Comparison of ENCODE assay signal across 21 cellular contexts in genomic region chr2:206088248-206088647, GRCh38. TPM values are rescaled to one million over a fixed set of nuclear protein-coding genes. Genes with fewer than 3 reads are reported as not detected.
DNase-seq lines count a peak whose midpoint lies in the region; ATAC-seq and TF ChIP-seq lines count a peak whose summit lies in the region.
"Had no signal": no experiment of that assay in that cellular context is flagged by ENCODE, and none has a peak within 500 bp of the region (broad histone marks: within the 10 kb centered on the region; RNA-seq: fewer than 3 reads in every experiment).

No MANE protein-coding gene starts in this region.

- H3K27me3 Mint-ChIP-seq in natural killer cell (ENCODE audit: low read depth in 2 of 2) = no peaks in the 10 kb centered on the region
- H3K27me3 Mint-ChIP-seq in natural killer cell treated with Interleukin-12 subunit alpha and Interleukin-12 subunit beta and Interleukin-15 and Interleukin-18, amount 100 ng/mL, for 72 hours = no peaks in the 10 kb centered on the region
- no peaks in the 10 kb centered on the region for H3K27me3 Mint-ChIP-seq in T-cell
- peaks cover 7% of the 10 kb centered on the region for H3K27me3 Mint-ChIP-seq in glutamatergic neuron (ENCODE audit: unreplicated experiment)
- H3K27me3 Mint-ChIP-seq: activated CD4-positive, alpha-beta T cell treated with anti-CD3 and anti-CD28 coated beads, Interleukin-2, amount 10 ng/mL, durations not matched to agents 7 days and 5 days; stimulated activated naive CD8-positive, alpha-beta T cell treated with anti-CD3 and anti-CD28 coated beads, Interleukin-15, amount 100 ng/mL, for 72 hours had no signal

- DNase-seq in natural killer cell = no peak
- no peak for DNase-seq in natural killer cell treated with Interleukin-12 subunit alpha and Interleukin-12 subunit beta and Interleukin-15 and Interleukin-18, amount 100 ng/mL, for 72 hours (ENCODE audit: low spot score)
- DNase-seq in T-cell = no peak
- DNase-seq in glutamatergic neuron = no peak
- DNase-seq in GM19240 (ENCODE audit: insufficient read length, low spot score) = no peak
- DNase-seq in testis = no peak
- DNase-seq in SW480 (ENCODE audit: low spot score) = no peak
- DNase-seq: activated CD4-positive, alpha-beta T cell treated with anti-CD3 and anti-CD28 coated beads, Interleukin-2, amount 10 ng/mL, durations not matched to agents 7 days and 5 days; activated naive CD4-positive, alpha-beta T cell treated with Interleukin-2 at 50 U/mL for 16 hours; Calu3; foreskin keratinocyte; NCI-H1694; NCI-H345; NK-92 treated with Interleukin-12 subunit alpha and Interleukin-12 subunit beta, amount 100 ng/mL, for 24 hours; occipital lobe; SK-N-SH; stimulated activated naive CD8-positive, alpha-beta T cell treated with anti-CD3 and anti-CD28 coated beads, Interleukin-15, amount 100 ng/mL, for 72 hours; upper lobe of left lung had no signal

- H3K4me3 Mint-ChIP-seq in natural killer cell (peak overlapping the region; percentile 56), T-cell (peak overlapping the region in 2 of 3 donors; percentile 43 to 97), glutamatergic neuron (ENCODE audit: unreplicated experiment) (peak overlapping the region; percentile 52)
- H3K4me3 Mint-ChIP-seq in natural killer cell treated with Interleukin-12 subunit alpha and Interleukin-12 subunit beta and Interleukin-15 and Interleukin-18, amount 100 ng/mL, for 72 hours = no peak overlapping the region
- H3K4me3 Mint-ChIP-seq: mesothelial cell of epicardium had no signal

- TF ChIP-seq POLR2A in testis (IDR thresholded peaks at IDR 0.05) = no peak

- H3K4me1 Mint-ChIP-seq in natural killer cell = peaks cover 26 to 33% of the 10 kb centered on the region in 2 donors
- H3K4me1 Mint-ChIP-seq in natural killer cell treated with Interleukin-12 subunit alpha and Interleukin-12 subunit beta and Interleukin-15 and Interleukin-18, amount 100 ng/mL, for 72 hours (ENCODE audit: low read depth in 2 of 2) = peaks cover 20 to 22% of the 10 kb centered on the region in 2 donors
- H3K4me1 Mint-ChIP-seq in T-cell = peaks cover 29 to 40% (median 39%) of the 10 kb centered on the region in 3 donors
- H3K4me1 Mint-ChIP-seq in glutamatergic neuron (ENCODE audit: low read depth, unreplicated experiment) = peaks cover 15% of the 10 kb centered on the region

- CTCF ChIA-PET in T-cell (lab: Charles Lee) = no interaction called here

- ATAC-seq in natural killer cell (no peak), T-cell (replicated peaks in 1 of 4) (no peak), HG02870 (IDR thresholded peaks at IDR 0.05; ENCODE audit: unreplicated experiment) (no peak)
- ATAC-seq in natural killer cell treated with Interleukin-12 subunit alpha and Interleukin-12 subunit beta and Interleukin-15 and Interleukin-18, amount 100 ng/mL, for 72 hours = no peak
- ATAC-seq: foreskin keratinocyte; sciatic nerve; stimulated activated naive CD8-positive, alpha-beta T cell treated with anti-CD3 and anti-CD28 coated beads, Interleukin-15, amount 100 ng/mL, for 72 hours had no signal

- POLR2A ChIA-PET in T-cell (lab: Charles Lee) = no interaction called here

- H3K27ac Mint-ChIP-seq in natural killer cell = peak overlapping the region; percentile 27 to 99
- H3K27ac Mint-ChIP-seq in natural killer cell treated with Interleukin-12 subunit alpha and Interleukin-12 subunit beta and Interleukin-15 and Interleukin-18, amount 100 ng/mL, for 72 hours = no peak overlapping the region
- H3K27ac Mint-ChIP-seq in T-cell = peak overlapping the region; percentile 48 to 65
- peak overlapping the region; percentile 8 for H3K27ac Mint-ChIP-seq in glutamatergic neuron (ENCODE audit: unreplicated experiment)
- H3K27ac Mint-ChIP-seq: stimulated activated naive CD8-positive, alpha-beta T cell treated with anti-CD3 and anti-CD28 coated beads, Interleukin-15, amount 100 ng/mL, for 72 hours had no signal

- H3K9me3 Mint-ChIP-seq in natural killer cell = no peaks in the 10 kb centered on the region
- no peaks in the 10 kb centered on the region for H3K9me3 Mint-ChIP-seq in natural killer cell treated with Interleukin-12 subunit alpha and Interleukin-12 subunit beta and Interleukin-15 and Interleukin-18, amount 100 ng/mL, for 72 hours
- no peaks in the 10 kb centered on the region for H3K9me3 Mint-ChIP-seq in T-cell
- H3K9me3 Mint-ChIP-seq in glutamatergic neuron (ENCODE audit: unreplicated experiment) = peaks cover 12% of the 10 kb centered on the region
- H3K9me3 Mint-ChIP-seq: activated CD4-positive, alpha-beta T cell treated with anti-CD3 and anti-CD28 coated beads, Interleukin-2, amount 10 ng/mL, durations not matched to agents 7 days and 5 days; mesothelial cell of epicardium; stimulated activated naive CD8-positive, alpha-beta T cell treated with anti-CD3 and anti-CD28 coated beads, Interleukin-15, amount 100 ng/mL, for 72 hours had no signal

- H3K27me3 ChIP-seq in testis = no peaks in the 10 kb centered on the region
- H3K27me3 ChIP-seq: foreskin keratinocyte, upper lobe of left lung had no signal

- no peak for TF ChIP-seq CTCF in natural killer cell (IDR thresholded peaks at IDR 0.05)
- TF ChIP-seq CTCF in glutamatergic neuron (IDR thresholded peaks at IDR 0.05; ENCODE audit: partially characterized antibody, unreplicated experiment) = no peak
- TF ChIP-seq CTCF in testis (IDR thresholded peaks at IDR 0.05) = no peak

- no peaks in the 10 kb centered on the region for H3K36me3 Mint-ChIP-seq in natural killer cell
- H3K36me3 Mint-ChIP-seq in natural killer cell treated with Interleukin-12 subunit alpha and Interleukin-12 subunit beta and Interleukin-15 and Interleukin-18, amount 100 ng/mL, for 72 hours = peaks cover 4% of the 10 kb centered on the region
- peaks cover 3% of the 10 kb centered on the region for H3K36me3 Mint-ChIP-seq in T-cell
- no peaks in the 10 kb centered on the region for H3K36me3 Mint-ChIP-seq in glutamatergic neuron (ENCODE audit: unreplicated experiment)

- no peaks in the 10 kb centered on the region for H3K9me3 ChIP-seq in testis
- H3K9me3 ChIP-seq: SK-N-SH, upper lobe of left lung had no signal

- no peak overlapping the region for H3K4me3 ChIP-seq in testis
- H3K4me3 ChIP-seq: upper lobe of left lung had no signal

- H3K27ac ChIP-seq in testis = no peak overlapping the region
- H3K27ac ChIP-seq: foreskin keratinocyte had no signal

- intact Hi-C loops in natural killer cell (cut with micrococcal nuclease) = no loop called here
- intact Hi-C loops in testis (cut with DNase I; ENCODE audit: low total_unique reads) = no loop called here

- peaks cover 17% of the 10 kb centered on the region for H3K4me1 ChIP-seq in testis

- H3K36me3 ChIP-seq in testis (ENCODE audit: low read depth, missing control alignments) = no peaks in the 10 kb centered on the region

RNA-seq across cellular contexts. Expression of gene INO80D, which starts 2.3 kb away (rescaled TPM):
- total RNA-seq in natural killer cell (10 to 100 TPM; 59.6 to 64.7 (median 63.9) TPM), T-cell (10 to 100 TPM; 34.2 to 49.8 (median 41.9) TPM), glutamatergic neuron (ENCODE audit: unreplicated experiment) (25.0 TPM), testis (10 to 100 TPM; 28.2 to 31.6 TPM)
- 10 to 100 TPM; 36.0 to 37.5 TPM for total RNA-seq in natural killer cell treated with Interleukin-12 subunit alpha and Interleukin-12 subunit beta and Interleukin-15 and Interleukin-18, amount 100 ng/mL, for 72 hours
- 5.3 TPM for polyA plus RNA-seq in testis (ENCODE audit: insufficient read depth, low read depth, low replicate concordance)

Comparison
In these comparisons a context has a peak if more than half of its experiments do, and no peak if none do; other contexts are left out.
1. H3K27ac Mint-ChIP-seq: peak in natural killer cell (2 of 2), T-cell (2 of 2) and glutamatergic neuron (single experiment); none in natural killer cell treated with Interleukin-12 subunit alpha and Interleukin-12 subunit beta and Interleukin-15 and Interleukin-18, amount 100 ng/mL, for 72 hours (0 of 2).